23 cellular contexts compared by ENCODE assay signal in the genomic region with DNA sequence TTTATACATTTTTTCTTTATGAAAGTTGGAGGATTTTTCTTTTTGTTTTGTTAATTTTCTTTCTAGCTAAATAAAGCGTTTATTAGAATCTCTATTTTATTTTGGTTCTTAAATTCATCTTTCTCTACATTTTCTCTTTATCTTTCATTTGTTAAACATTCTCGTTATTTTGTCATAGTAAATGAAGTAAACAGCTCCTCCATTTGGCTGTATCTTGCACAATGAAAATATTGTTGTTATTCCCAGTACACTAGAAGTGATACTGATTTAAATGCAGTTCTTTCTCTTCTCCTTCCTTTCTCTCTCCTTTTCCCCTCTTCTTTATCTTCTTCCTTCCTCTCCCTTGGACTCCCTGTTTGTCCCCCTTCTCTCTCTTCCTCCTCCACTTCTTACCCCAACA.
"Had no signal": no experiment of that assay in that cellular context is flagged by ENCODE, and none has a peak within 500 bp of the region (broad histone marks: within the 10 kb centered on the region; RNA-seq: fewer than 3 reads in every experiment).

No MANE protein-coding gene starts in this region.

- H3K4me3 Mint-ChIP-seq: activated B cell treated with CpG ODN at 0.5 μM for 24 hours; activated CD4-positive, alpha-beta T cell treated with anti-CD3 and anti-CD28 coated beads, Interleukin-2, amount 10 ng/mL, durations not matched to agents 24 days and 14 days; activated naive CD4-positive, alpha-beta T cell treated with anti-CD3 and anti-CD28 coated beads for 36 hours; activated naive CD8-positive, alpha-beta T cell treated with anti-CD3 and anti-CD28 coated beads for 36 hours; activated T-cell treated with anti-CD3 and anti-CD28 coated beads, Interleukin-2, amount 50 U/mL, for 4 hours had no signal

- H3K9me3 Mint-ChIP-seq: activated B cell treated with CpG ODN at 0.5 μM for 24 hours; activated CD4-positive, alpha-beta T cell treated with anti-CD3 and anti-CD28 coated beads, Interleukin-2, amount 10 ng/mL, durations not matched to agents 24 days and 14 days; activated naive CD4-positive, alpha-beta T cell treated with anti-CD3 and anti-CD28 coated beads for 36 hours; activated naive CD8-positive, alpha-beta T cell treated with anti-CD3 and anti-CD28 coated beads for 36 hours had no signal

- H3K27me3 ChIP-seq: brain microvascular endothelial cell, cardiac muscle cell, SJSA1 had no signal

- DNase-seq: activated B cell treated with CpG ODN at 0.5 μM for 24 hours; activated CD4-positive, alpha-beta T cell treated with anti-CD3 and anti-CD28 coated beads for 1 hour; activated CD4-positive, alpha-beta T cell treated with anti-CD3 and anti-CD28 coated beads, Interleukin-2, amount 10 ng/mL, durations not matched to agents 24 days and 14 days; activated CD4-positive, alpha-beta T cell treated with anti-CD3 and anti-CD28 coated beads, Interleukin-2, amount 50 U/mL, for 48 hours; activated effector memory CD4-positive, alpha-beta T cell treated with anti-CD3 and anti-CD28 coated beads, Interleukin-2, amount 50 U/mL, for 16 hours; activated naive CD4-positive, alpha-beta T cell treated with anti-CD3 and anti-CD28 coated beads for 36 hours; activated naive CD8-positive, alpha-beta T cell treated with anti-CD3 and anti-CD28 coated beads for 36 hours; activated T-cell treated with anti-CD3 and anti-CD28 coated beads, Interleukin-2, amount 50 U/mL, for 4 hours; brain microvascular endothelial cell; Karpas-422; MM.1S; NCI-H1105; NCI-H1436; NCI-H1694 treated with DMSO at 0.1 percent for 48 hours; NCI-H2081; NCI-H524; PC-3; SHP77; SW 1271 had no signal

- H3K4me1 ChIP-seq: SJSA1 had no signal

- H3K9me3 ChIP-seq: SJSA1 had no signal

- H3K4me3 ChIP-seq: cardiac muscle cell, K562, SJSA1 had no signal

- H3K36me3 ChIP-seq: brain microvascular endothelial cell, SJSA1 had no signal

- H3K27ac Mint-ChIP-seq: activated B cell treated with CpG ODN at 0.5 μM for 24 hours; activated CD4-positive, alpha-beta T cell treated with anti-CD3 and anti-CD28 coated beads, Interleukin-2, amount 10 ng/mL, durations not matched to agents 24 days and 14 days; activated naive CD4-positive, alpha-beta T cell treated with anti-CD3 and anti-CD28 coated beads for 36 hours; activated naive CD8-positive, alpha-beta T cell treated with anti-CD3 and anti-CD28 coated beads for 36 hours had no signal

- ATAC-seq: activated T-cell treated with anti-CD3 and anti-CD28 coated beads, Interleukin-2, amount 50 U/mL, for 4 hours; K562; PC-3; SK-N-SH treated with all-trans-retinoic acid at 6 μM for 48 hours had no signal

- H3K27me3 Mint-ChIP-seq: activated B cell treated with CpG ODN at 0.5 μM for 24 hours; activated CD4-positive, alpha-beta T cell treated with anti-CD3 and anti-CD28 coated beads, Interleukin-2, amount 10 ng/mL, durations not matched to agents 24 days and 14 days; activated naive CD8-positive, alpha-beta T cell treated with anti-CD3 and anti-CD28 coated beads for 36 hours had no signal

- H3K4me1 Mint-ChIP-seq: activated B cell treated with CpG ODN at 0.5 μM for 24 hours; activated CD4-positive, alpha-beta T cell treated with anti-CD3 and anti-CD28 coated beads, Interleukin-2, amount 10 ng/mL, durations not matched to agents 24 days and 14 days; activated naive CD8-positive, alpha-beta T cell treated with anti-CD3 and anti-CD28 coated beads for 36 hours had no signal

- H3K27ac ChIP-seq: brain microvascular endothelial cell, cardiac muscle cell, SJSA1 had no signal

- FAIRE-seq: K562 had no signal
